1 cellular context compared by ENCODE assay signal in genomic region chr5:137751869-137752491, GRCh38.
A peak's percentile ranks its signal among the peaks of the same experiment; 100 is the strongest.
TF ChIP-seq lines count a peak whose summit lies in the region.

No MANE protein-coding gene starts in this region.

TF ChIP-seq in liver, 16 proteins besides CTCF, POLR2A, EP300 and RAD21 (continued from another document):
- TF ChIP-seq RXRA (IDR thresholded peaks at IDR 0.05) (peak in 1 of 2 donors; percentile 18), MAX (IDR thresholded peaks at IDR 0.05) (no peak), SP1 (IDR thresholded peaks at IDR 0.05) (peak; percentile 7), HNF4G (IDR thresholded peaks at IDR 0.05) (no peak), REST (IDR thresholded peaks at IDR 0.05) (no peak), YY1 (IDR thresholded peaks at IDR 0.05) (peak; percentile 40), HNF4A (conservative IDR thresholded peaks at IDR 0.05) (no peak), NR2F2 (IDR thresholded peaks at IDR 0.05) (no peak), TAF1 (conservative IDR thresholded peaks at IDR 0.05) (no peak), FOXA1 (IDR thresholded peaks at IDR 0.05) (no peak)
TF ChIP-seq in liver: peak in this region for 4.
